ENCODE assay signal across 1 cellular context in genomic region chr3:186081678-186082077, GRCh38.
TF ChIP-seq lines count a peak whose summit lies in the region.

No MANE protein-coding gene starts in this region.

TF ChIP-seq in WTC11, 78 proteins besides CTCF, POLR2A, EP300 and RAD21:
- TF ChIP-seq ZBTB43 (CRISPR knock-in tag; IDR thresholded peaks at IDR 0.05) (no peak), ATF2 (CRISPR knock-in tag; IDR thresholded peaks at IDR 0.05; ENCODE audit: borderline replicate concordance, low read depth) (no peak), ZNF512 (CRISPR knock-in tag; IDR thresholded peaks at IDR 0.05; ENCODE audit: borderline replicate concordance) (no peak), TEAD4 (CRISPR knock-in tag; IDR thresholded peaks at IDR 0.05) (no peak), AFF4 (CRISPR knock-in tag; IDR thresholded peaks at IDR 0.05; ENCODE audit: borderline replicate concordance) (no peak), NR3C1 (CRISPR knock-in tag; conservative IDR thresholded peaks at IDR 0.05; ENCODE audit: low read depth) (no peak), ATF1 (CRISPR knock-in tag; IDR thresholded peaks at IDR 0.05) (no peak)
TF ChIP-seq in WTC11: peak in this region for 0.
